Comparison of ENCODE assay signal across 2 cellular contexts in the genomic region with DNA sequence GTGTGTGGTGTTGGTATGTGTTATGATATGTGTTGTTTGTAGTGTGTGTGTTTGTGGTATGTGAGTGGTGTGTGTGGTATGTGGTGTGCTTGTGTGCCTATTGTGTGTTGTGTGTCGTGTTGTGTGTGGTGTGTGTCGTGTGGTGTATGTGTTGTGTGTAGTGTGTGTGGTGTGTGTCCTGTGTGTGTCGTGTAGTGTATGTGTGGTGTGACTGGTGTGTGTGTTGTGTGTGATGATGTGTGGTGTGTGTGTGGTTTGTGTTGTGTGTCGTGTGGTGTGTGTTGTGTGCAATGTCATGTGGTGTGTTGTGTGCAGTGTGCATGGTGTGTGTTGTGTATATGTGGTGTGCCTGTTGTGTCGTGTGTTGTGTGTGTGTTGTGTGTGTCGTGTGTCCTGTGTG.
TF ChIP-seq lines count a peak whose summit lies in the region.

No MANE protein-coding gene starts in this region.

TF ChIP-seq in HepG2, 621 proteins besides CTCF, POLR2A, EP300 and RAD21 (continued from another document):
- TF ChIP-seq, protein P1, sequence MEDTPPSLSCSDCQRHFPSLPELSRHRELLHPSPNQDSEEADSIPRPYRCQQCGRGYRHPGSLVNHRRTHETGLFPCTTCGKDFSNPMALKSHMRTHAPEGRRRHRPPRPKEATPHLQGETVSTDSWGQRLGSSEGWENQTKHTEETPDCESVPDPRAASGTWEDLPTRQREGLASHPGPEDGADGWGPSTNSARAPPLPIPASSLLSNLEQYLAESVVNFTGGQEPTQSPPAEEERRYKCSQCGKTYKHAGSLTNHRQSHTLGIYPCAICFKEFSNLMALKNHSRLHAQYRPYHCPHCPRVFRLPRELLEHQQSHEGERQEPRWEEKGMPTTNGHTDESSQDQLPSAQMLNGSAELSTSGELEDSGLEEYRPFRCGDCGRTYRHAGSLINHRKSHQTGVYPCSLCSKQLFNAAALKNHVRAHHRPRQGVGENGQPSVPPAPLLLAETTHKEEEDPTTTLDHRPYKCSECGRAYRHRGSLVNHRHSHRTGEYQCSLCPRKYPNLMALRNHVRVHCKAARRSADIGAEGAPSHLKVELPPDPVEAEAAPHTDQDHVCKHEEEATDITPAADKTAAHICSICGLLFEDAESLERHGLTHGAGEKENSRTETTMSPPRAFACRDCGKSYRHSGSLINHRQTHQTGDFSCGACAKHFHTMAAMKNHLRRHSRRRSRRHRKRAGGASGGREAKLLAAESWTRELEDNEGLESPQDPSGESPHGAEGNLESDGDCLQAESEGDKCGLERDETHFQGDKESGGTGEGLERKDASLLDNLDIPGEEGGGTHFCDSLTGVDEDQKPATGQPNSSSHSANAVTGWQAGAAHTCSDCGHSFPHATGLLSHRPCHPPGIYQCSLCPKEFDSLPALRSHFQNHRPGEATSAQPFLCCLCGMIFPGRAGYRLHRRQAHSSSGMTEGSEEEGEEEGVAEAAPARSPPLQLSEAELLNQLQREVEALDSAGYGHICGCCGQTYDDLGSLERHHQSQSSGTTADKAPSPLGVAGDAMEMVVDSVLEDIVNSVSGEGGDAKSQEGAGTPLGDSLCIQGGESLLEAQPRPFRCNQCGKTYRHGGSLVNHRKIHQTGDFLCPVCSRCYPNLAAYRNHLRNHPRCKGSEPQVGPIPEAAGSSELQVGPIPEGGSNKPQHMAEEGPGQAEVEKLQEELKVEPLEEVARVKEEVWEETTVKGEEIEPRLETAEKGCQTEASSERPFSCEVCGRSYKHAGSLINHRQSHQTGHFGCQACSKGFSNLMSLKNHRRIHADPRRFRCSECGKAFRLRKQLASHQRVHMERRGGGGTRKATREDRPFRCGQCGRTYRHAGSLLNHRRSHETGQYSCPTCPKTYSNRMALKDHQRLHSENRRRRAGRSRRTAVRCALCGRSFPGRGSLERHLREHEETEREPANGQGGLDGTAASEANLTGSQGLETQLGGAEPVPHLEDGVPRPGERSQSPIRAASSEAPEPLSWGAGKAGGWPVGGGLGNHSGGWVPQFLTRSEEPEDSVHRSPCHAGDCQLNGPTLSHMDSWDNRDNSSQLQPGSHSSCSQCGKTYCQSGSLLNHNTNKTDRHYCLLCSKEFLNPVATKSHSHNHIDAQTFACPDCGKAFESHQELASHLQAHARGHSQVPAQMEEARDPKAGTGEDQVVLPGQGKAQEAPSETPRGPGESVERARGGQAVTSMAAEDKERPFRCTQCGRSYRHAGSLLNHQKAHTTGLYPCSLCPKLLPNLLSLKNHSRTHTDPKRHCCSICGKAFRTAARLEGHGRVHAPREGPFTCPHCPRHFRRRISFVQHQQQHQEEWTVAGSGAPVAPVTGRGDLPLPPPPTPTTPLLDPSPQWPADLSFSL (CRISPR knock-in tag; IDR thresholded peaks at IDR 0.05): peak; percentile 85; the same call in 1 of the 2 replicates
- TF ChIP-seq PLRG1 (conservative IDR thresholded peaks at IDR 0.05): no peak
TF ChIP-seq in HepG2: peak in this region for 1.

TF ChIP-seq in K562, 482 proteins besides CTCF, POLR2A, EP300 and RAD21 (continued from another document):
- TF ChIP-seq, protein P2, sequence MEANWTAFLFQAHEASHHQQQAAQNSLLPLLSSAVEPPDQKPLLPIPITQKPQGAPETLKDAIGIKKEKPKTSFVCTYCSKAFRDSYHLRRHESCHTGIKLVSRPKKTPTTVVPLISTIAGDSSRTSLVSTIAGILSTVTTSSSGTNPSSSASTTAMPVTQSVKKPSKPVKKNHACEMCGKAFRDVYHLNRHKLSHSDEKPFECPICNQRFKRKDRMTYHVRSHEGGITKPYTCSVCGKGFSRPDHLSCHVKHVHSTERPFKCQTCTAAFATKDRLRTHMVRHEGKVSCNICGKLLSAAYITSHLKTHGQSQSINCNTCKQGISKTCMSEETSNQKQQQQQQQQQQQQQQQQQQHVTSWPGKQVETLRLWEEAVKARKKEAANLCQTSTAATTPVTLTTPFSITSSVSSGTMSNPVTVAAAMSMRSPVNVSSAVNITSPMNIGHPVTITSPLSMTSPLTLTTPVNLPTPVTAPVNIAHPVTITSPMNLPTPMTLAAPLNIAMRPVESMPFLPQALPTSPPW (CRISPR knock-in tag; IDR thresholded peaks at IDR 0.05): no peak
- TF ChIP-seq PHF20 (IDR thresholded peaks at IDR 0.05; ENCODE audit: partially characterized antibody) (peak; percentile 51), THRB (CRISPR knock-in tag; conservative IDR thresholded peaks at IDR 0.05) (peak; percentile 78), FOXJ3 (CRISPR knock-in tag; IDR thresholded peaks at IDR 0.05) (no peak), MYBL2 (IDR thresholded peaks at IDR 0.05; ENCODE audit: low read depth) (peak; percentile 22; the same call in 1 of the 2 replicates), MYBL2 (CRISPR knock-in tag; IDR thresholded peaks at IDR 0.05; ENCODE audit: borderline replicate concordance) (no peak), ZBTB26 (CRISPR knock-in tag; IDR thresholded peaks at IDR 0.05) (peak; percentile 91), ZBTB33 (CRISPR knock-in tag; IDR thresholded peaks at IDR 0.05) (no peak), LARP7 (IDR thresholded peaks at IDR 0.05) (no peak), BDP1 (IDR thresholded peaks at IDR 0.05; ENCODE audit: insufficient read depth, insufficient read length) (no peak), KDM4B (IDR thresholded peaks at IDR 0.05; ENCODE audit: borderline replicate concordance in 2 of 2, low read depth in 1 of 2) (no peak), RHOXF2B (CRISPR knock-in tag; conservative IDR thresholded peaks at IDR 0.05) (no peak), MAFG (tag; conservative IDR thresholded peaks at IDR 0.05) (no peak), CTBP1 (IDR thresholded peaks at IDR 0.05; ENCODE audit: borderline replicate concordance) (no peak), DDX20 (tag; IDR thresholded peaks at IDR 0.05; ENCODE audit: low read depth) (no peak), FIP1L1 (IDR thresholded peaks at IDR 0.05; ENCODE audit: low read depth, low read length, poor library complexity, severe bottlenecking) (no peak), TSC22D4 (tag; IDR thresholded peaks at IDR 0.05) (0 out of 2 replicates have a peak, but pooled peaks have one; percentile 63), NFIC (IDR thresholded peaks at IDR 0.05) (peak; percentile 10; the same call in 1 of the 2 replicates), KHSRP (IDR thresholded peaks at IDR 0.05) (no peak), CUX1 (CRISPR knock-in tag; IDR thresholded peaks at IDR 0.05) (no peak), POLR2G (IDR thresholded peaks at IDR 0.05; ENCODE audit: low read depth, low read length) (no peak), NFATC3 (IDR thresholded peaks at IDR 0.05) (no peak), HLTF (IDR thresholded peaks at IDR 0.05) (peak; percentile 55; the same call in 1 of the 2 replicates), HDAC1 (IDR thresholded peaks at IDR 0.05) (0 out of 4 replicates have a peak, but pooled peaks of 1 of the 2 experiments have one; percentile 21), CCNT2 (IDR thresholded peaks at IDR 0.05; ENCODE audit: borderline replicate concordance, extremely low read depth, insufficient read length, low read depth, low read length) (no peak), ESRRA (IDR thresholded peaks at IDR 0.05; ENCODE audit: borderline replicate concordance, low read depth) (no peak), MBD2 (IDR thresholded peaks at IDR 0.05; ENCODE audit: borderline replicate concordance, low read depth) (no peak), ZFP30 (CRISPR knock-in tag; IDR thresholded peaks at IDR 0.05; ENCODE audit: borderline replicate concordance) (no peak)
- TF ChIP-seq, protein P3, sequence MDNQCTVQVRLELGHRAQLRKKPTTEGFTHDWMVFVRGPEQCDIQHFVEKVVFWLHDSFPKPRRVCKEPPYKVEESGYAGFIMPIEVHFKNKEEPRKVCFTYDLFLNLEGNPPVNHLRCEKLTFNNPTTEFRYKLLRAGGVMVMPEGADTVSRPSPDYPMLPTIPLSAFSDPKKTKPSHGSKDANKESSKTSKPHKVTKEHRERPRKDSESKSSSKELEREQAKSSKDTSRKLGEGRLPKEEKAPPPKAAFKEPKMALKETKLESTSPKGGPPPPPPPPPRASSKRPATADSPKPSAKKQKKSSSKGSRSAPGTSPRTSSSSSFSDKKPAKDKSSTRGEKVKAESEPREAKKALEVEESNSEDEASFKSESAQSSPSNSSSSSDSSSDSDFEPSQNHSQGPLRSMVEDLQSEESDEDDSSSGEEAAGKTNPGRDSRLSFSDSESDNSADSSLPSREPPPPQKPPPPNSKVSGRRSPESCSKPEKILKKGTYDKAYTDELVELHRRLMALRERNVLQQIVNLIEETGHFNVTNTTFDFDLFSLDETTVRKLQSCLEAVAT (IDR thresholded peaks at IDR 0.05): peak in 1 of 2 experiments; percentile 18; a peak in 1 of 4 replicates
TF ChIP-seq in K562: peak in this region for 12.
